ENCODE assay signal across 24 cellular contexts in the genomic region with DNA sequence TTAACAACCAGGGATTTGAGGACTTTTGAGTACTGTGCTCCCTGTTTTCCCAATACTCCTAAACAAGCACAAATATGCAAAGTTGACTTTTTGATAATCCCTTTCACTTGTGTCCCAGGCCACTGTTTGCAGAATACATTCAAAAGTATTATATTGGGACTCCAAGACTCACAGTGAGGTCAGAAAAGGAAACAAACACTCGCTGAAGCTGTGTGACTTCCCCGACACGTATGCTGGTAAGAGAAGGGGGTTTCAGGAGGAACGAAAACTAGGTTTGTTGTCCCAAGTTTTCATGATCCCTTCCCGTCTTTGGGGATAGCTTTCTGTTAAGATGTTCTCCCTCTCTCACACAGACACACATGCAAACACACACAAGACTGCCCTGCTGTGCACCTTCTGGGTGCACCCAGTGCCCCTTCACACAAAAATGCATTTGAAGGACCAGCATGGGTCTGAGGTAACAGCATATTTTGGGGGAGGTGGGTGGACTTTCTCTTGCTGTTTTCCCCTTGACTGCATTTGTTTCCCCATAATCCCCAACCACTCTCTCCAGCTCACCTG.
"Had no signal": no experiment of that assay in that cellular context is flagged by ENCODE, and none has a peak within 500 bp of the region (broad histone marks: within the 10 kb centered on the region; RNA-seq: fewer than 3 reads in every experiment).

No MANE protein-coding gene starts in this region.

- DNase-seq: activated B cell treated with CpG ODN at 0.5 μM for 24 hours; activated CD4-positive, alpha-beta T cell treated with anti-CD3 and anti-CD28 coated beads for 36 hours; activated effector memory CD4-positive, alpha-beta T cell treated with Interleukin-2 at 50 U/mL for 16 hours; activated naive CD4-positive, alpha-beta T cell treated with Interleukin-2 at 50 U/mL for 16 hours; activated T-cell treated with anti-CD3 and anti-CD28 coated beads for 4 hours; activated T-cell treated with anti-CD3 and anti-CD28 coated beads, Interleukin-2, amount 50 U/mL, for 72 hours; anterior cingulate cortex; body of pancreas; dermis blood vessel endothelial cell; effector CD4-positive, alpha-beta T cell; foreskin keratinocyte; heart right ventricle; kidney glomerular epithelial cell; left lung; lower lobe of right lung; mesendoderm; natural killer cell; posterior cingulate gyrus; right lobe of liver; stimulated activated CD4-positive, alpha-beta T cell treated with anti-CD3 and anti-CD28 coated beads, Interleukin-2, amount 100 ng/mL, for 48 hours; stimulated activated naive CD4-positive, alpha-beta T cell treated with Interleukin-2 at 50 U/mL for 16 hours had no signal

- H3K27ac Mint-ChIP-seq: activated B cell treated with CpG ODN at 0.5 μM for 24 hours; activated CD4-positive, alpha-beta T cell treated with anti-CD3 and anti-CD28 coated beads for 36 hours; activated naive CD8-positive, alpha-beta T cell; activated T-cell treated with anti-CD3 and anti-CD28 coated beads, Interleukin-2, amount 50 U/mL, for 72 hours; natural killer cell had no signal

- H3K4me3 Mint-ChIP-seq: activated B cell treated with CpG ODN at 0.5 μM for 24 hours; activated CD4-positive, alpha-beta T cell treated with anti-CD3 and anti-CD28 coated beads for 36 hours; activated naive CD8-positive, alpha-beta T cell; activated T-cell treated with anti-CD3 and anti-CD28 coated beads, Interleukin-2, amount 50 U/mL, for 72 hours; natural killer cell had no signal

- H3K4me3 ChIP-seq: body of pancreas, esophagus muscularis mucosa, heart right ventricle, left lung, lower lobe of right lung, right lobe of liver, tibial nerve had no signal

- H3K9me3 ChIP-seq: body of pancreas, esophagus muscularis mucosa, heart right ventricle, left lung, lower lobe of right lung, right lobe of liver, tibial nerve had no signal

- H3K27ac ChIP-seq: body of pancreas, esophagus muscularis mucosa, foreskin keratinocyte, heart right ventricle, left lung, lower lobe of right lung, right lobe of liver, tibial nerve had no signal

- H3K4me1 Mint-ChIP-seq: activated B cell treated with CpG ODN at 0.5 μM for 24 hours; activated CD4-positive, alpha-beta T cell treated with anti-CD3 and anti-CD28 coated beads for 36 hours; natural killer cell had no signal

- H3K36me3 ChIP-seq: esophagus muscularis mucosa, heart right ventricle, left lung, lower lobe of right lung, right lobe of liver, tibial nerve had no signal

- H3K36me3 Mint-ChIP-seq: activated naive CD8-positive, alpha-beta T cell; natural killer cell had no signal

- H3K9me3 Mint-ChIP-seq: activated B cell treated with CpG ODN at 0.5 μM for 24 hours; activated T-cell treated with anti-CD3 and anti-CD28 coated beads, Interleukin-2, amount 50 U/mL, for 72 hours had no signal

- ATAC-seq: activated CD4-positive, alpha-beta T cell treated with anti-CD3 and anti-CD28 coated beads for 36 hours; activated T-cell treated with anti-CD3 and anti-CD28 coated beads, Interleukin-2, amount 50 U/mL, for 72 hours; body of pancreas; foreskin keratinocyte; left lung; lower lobe of right lung; natural killer cell; right lobe of liver had no signal

- H3K27me3 ChIP-seq: body of pancreas, right lobe of liver, tibial nerve had no signal

- H3K4me1 ChIP-seq: foreskin keratinocyte, left lung, lower lobe of right lung, right lobe of liver had no signal
